In the genomic region with DNA sequence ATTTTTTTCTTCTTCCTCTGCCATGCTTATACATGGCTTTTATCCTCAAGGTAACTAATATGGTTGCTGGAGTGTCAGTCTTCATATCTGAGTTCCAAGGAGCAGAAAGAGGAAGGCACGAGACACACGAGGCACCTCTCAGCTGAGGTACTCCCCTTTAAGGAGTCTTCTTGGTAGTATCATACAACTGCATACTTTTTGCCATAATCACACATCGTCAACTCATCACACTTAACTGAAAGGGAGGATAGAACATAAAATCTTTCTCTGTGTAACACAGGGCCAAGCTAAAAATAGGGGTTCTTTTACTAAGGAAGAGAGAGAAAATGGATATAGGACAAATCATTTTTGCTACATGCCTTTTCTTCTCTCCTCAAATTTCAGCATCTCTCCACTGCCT, we compare ENCODE assay signal across 29 cellular contexts.
"Had no signal": no experiment of that assay in that cellular context is flagged by ENCODE, and none has a peak within 500 bp of the region (broad histone marks: within the 10 kb centered on the region; RNA-seq: fewer than 3 reads in every experiment).

No MANE protein-coding gene starts in this region.

- H2AFZ ChIP-seq: neural progenitor cell had no signal

- H3K4me3 ChIP-seq: left ventricle myocardium inferior, lung, neural progenitor cell, pancreas, prostate gland, spleen, suprapubic skin, thoracic aorta, tibial artery, upper lobe of right lung had no signal

- H3K4me1 ChIP-seq: pancreas, prostate gland, spleen, suprapubic skin, tibial artery, upper lobe of right lung had no signal

- H3K9me3 ChIP-seq: left ventricle myocardium inferior, neutrophil, pancreas, prostate gland, spleen, suprapubic skin, thoracic aorta, tibial artery, upper lobe of right lung had no signal

- ATAC-seq: natural killer cell; pancreas; right cardiac atrium; sciatic nerve; stimulated activated effector memory CD8-positive, alpha-beta T cell treated with anti-CD3 and anti-CD28 coated beads, Interleukin-12 subunit alpha, Interleukin-12 subunit beta, amount 100 ng/mL, for 72 hours; upper lobe of right lung had no signal

- H3K36me3 ChIP-seq: left ventricle myocardium inferior, neural progenitor cell, neutrophil, pancreas, prostate gland, spleen, suprapubic skin, thoracic aorta, tibial artery, upper lobe of right lung had no signal

- H3K27me3 ChIP-seq: neural progenitor cell, pancreas, spleen, suprapubic skin, tibial artery, upper lobe of right lung had no signal

- H3K4me2 ChIP-seq: neural progenitor cell had no signal

- H3K27ac ChIP-seq: left ventricle myocardium inferior, neural progenitor cell, neutrophil, pancreas, prostate gland, spleen, suprapubic skin, thoracic aorta, tibial artery, upper lobe of right lung had no signal

- H3K9ac ChIP-seq: neural progenitor cell had no signal

- DNase-seq: hypothalamus; immature natural killer cell; kidney; left ventricle myocardium inferior; mesendoderm; naive B cell; natural killer cell; nephron progenitor cell; pancreas; posterior cingulate gyrus; retina; right cardiac atrium; small intestine; spleen; stimulated activated CD4-positive, alpha-beta T cell treated with anti-CD3 and anti-CD28 coated beads, Interleukin-4, amount 100 ng/mL, for 24 hours; stimulated activated naive CD4-positive, alpha-beta T cell; tibial artery; trophoblast cell; upper lobe of right lung had no signal

- FAIRE-seq: islet of Langerhans, kidney, pancreas, small intestine, urothelium cell line had no signal
